1 cellular context compared by ENCODE assay signal in genomic region chr10:131516285-131516684, GRCh38.
TF ChIP-seq lines count a peak whose summit lies in the region.

No MANE protein-coding gene starts in this region.

TF ChIP-seq in H1, 55 proteins besides CTCF, POLR2A, EP300 and RAD21:
- TF ChIP-seq TCF12 (IDR thresholded peaks at IDR 0.05; ENCODE audit: low read depth, low read length) (no peak), EGR1 (IDR thresholded peaks at IDR 0.05; ENCODE audit: borderline replicate concordance, low read depth, low read length) (no peak), NANOG (IDR thresholded peaks at IDR 0.05; ENCODE audit: insufficient read depth, low read depth, low read length, poor library complexity, severe bottlenecking) (no peak), SP1 (IDR thresholded peaks at IDR 0.05; ENCODE audit: low read depth, low read length) (no peak), SIN3A (conservative IDR thresholded peaks at IDR 0.05 in 1 of 2, IDR thresholded peaks at IDR 0.05 in 1 of 2; ENCODE audit: low read depth in 1 of 2, low read length in 2 of 2) (no peak), PHF8 (conservative IDR thresholded peaks at IDR 0.05; ENCODE audit: low read depth, low read length) (no peak), CHD2 (IDR thresholded peaks at IDR 0.05; ENCODE audit: low read length) (no peak), JUN (IDR thresholded peaks at IDR 0.05; ENCODE audit: low read depth, low read length) (no peak), BCL11A (IDR thresholded peaks at IDR 0.05; ENCODE audit: low read depth in 2 of 2, low read length in 2 of 2) (no peak), YY1 (IDR thresholded peaks at IDR 0.05; ENCODE audit: low read depth, low read length) (no peak), RXRA (IDR thresholded peaks at IDR 0.05; ENCODE audit: insufficient read depth, low read depth, low read length) (no peak), CREB1 (IDR thresholded peaks at IDR 0.05) (no peak), CTBP2 (IDR thresholded peaks at IDR 0.05; ENCODE audit: borderline replicate concordance, insufficient read depth, insufficient read length, low read length) (no peak), GABPA (IDR thresholded peaks at IDR 0.05; ENCODE audit: borderline replicate concordance, insufficient read depth, low read length) (no peak), MAX (IDR thresholded peaks at IDR 0.05) (no peak)
TF ChIP-seq in H1: peak in this region for 0.
